Comparison of ENCODE assay signal across 8 cellular contexts in the genomic region with DNA sequence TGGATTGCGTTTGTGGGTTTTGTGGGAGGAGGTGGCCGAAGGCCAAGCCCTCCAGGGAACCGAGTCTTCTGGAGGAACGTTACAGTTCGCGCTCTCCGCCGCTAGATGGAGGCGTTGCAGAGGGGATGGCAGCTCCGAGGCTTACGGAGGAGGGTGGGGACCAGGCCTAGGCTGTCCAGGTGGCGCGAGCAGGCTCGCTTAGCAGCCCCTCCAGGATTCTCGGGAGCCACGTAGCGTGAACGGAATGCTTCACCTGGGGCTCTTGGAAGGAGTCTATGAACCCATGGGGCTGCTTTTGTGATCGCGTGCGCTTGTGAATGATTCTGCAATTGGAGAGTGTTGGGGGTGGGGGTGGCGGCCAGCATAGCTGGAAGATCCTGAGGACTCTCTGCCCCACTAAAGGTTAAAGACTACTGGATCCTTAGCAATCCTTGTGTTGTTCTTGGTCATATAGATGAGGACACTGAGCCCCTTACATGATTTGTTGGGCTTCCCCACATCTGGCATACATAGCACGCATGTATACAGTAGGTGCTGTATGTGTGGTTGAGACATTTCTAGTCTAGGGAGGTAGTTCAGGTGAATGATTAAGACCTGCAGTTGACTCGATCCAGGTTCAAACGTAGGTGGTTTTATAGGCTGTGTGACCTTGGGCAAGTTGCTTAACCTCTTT. TPM values are rescaled to one million over a fixed set of nuclear protein-coding genes. Genes with fewer than 3 reads are reported as not detected.
DNase-seq lines count a peak whose midpoint lies in the region; ATAC-seq and TF ChIP-seq lines count a peak whose summit lies in the region.

No MANE protein-coding gene starts in this region.

- no peaks in the 10 kb centered on the region for H3K4me1 Mint-ChIP-seq in activated naive CD8-positive, alpha-beta T cell treated with anti-CD3 and anti-CD28 coated beads, Interleukin-2, amount 10 ng/mL, durations not matched to agents 7 days and 5 days

- no peaks in the 10 kb centered on the region for H3K27me3 Mint-ChIP-seq in activated naive CD8-positive, alpha-beta T cell treated with anti-CD3 and anti-CD28 coated beads, Interleukin-2, amount 10 ng/mL, durations not matched to agents 7 days and 5 days

- peak; percentile 67 to 93 (median 87) for TF ChIP-seq CTCF in heart right ventricle (IDR thresholded peaks at IDR 0.05)

- H3K4me3 Mint-ChIP-seq in activated naive CD8-positive, alpha-beta T cell treated with anti-CD3 and anti-CD28 coated beads, Interleukin-2, amount 10 ng/mL, durations not matched to agents 7 days and 5 days, result no peak overlapping the region

- POLR2A ChIA-PET in activated naive CD8-positive, alpha-beta T cell treated with anti-CD3 and anti-CD28 coated beads, Interleukin-2, amount 10 ng/mL, durations not matched to agents 7 days and 5 days (lab: Charles Lee), result no interaction called here

- ATAC-seq in GM21526 (IDR thresholded peaks at IDR 0.05; ENCODE audit: low FRiP score, unreplicated experiment) (peak; percentile 93), heart right ventricle (peak; percentile 84 to 94 (median 88)), HG02970 (IDR thresholded peaks at IDR 0.05; ENCODE audit: low FRiP score, unreplicated experiment) (no peak)
- peak; percentile 83 for ATAC-seq in activated naive CD8-positive, alpha-beta T cell treated with anti-CD3 and anti-CD28 coated beads, Interleukin-2, amount 10 ng/mL, durations not matched to agents 7 days and 5 days (ENCODE audit: low read depth)

- peaks cover 0 to 6% (median 0%) of the 10 kb centered on the region in 9 donors for H3K4me1 ChIP-seq in heart right ventricle

- peaks cover 0 to 7% (median 0%) of the 10 kb centered on the region in 7 donors for H3K27me3 ChIP-seq in heart right ventricle

- intact Hi-C loops in heart right ventricle (cut with DNase I), result loop anchor here in 9 of 10 donors (2.0 to 10.0 kb wide), 5 partner anchors 411 to 1214 kb away; partner anchors contain the start of gene CFAP20DC (in 7 of the 9)

- H3K36me3 ChIP-seq in heart right ventricle, result no peaks in the 10 kb centered on the region

- H3K27ac Mint-ChIP-seq in activated naive CD8-positive, alpha-beta T cell treated with anti-CD3 and anti-CD28 coated beads, Interleukin-2, amount 10 ng/mL, durations not matched to agents 7 days and 5 days, result no peak overlapping the region

- no peaks in the 10 kb centered on the region for H3K9me3 Mint-ChIP-seq in activated naive CD8-positive, alpha-beta T cell treated with anti-CD3 and anti-CD28 coated beads, Interleukin-2, amount 10 ng/mL, durations not matched to agents 7 days and 5 days

- DNase-seq in DMS79 treated with DMSO at 0.1 percent for 48 hours (lab: John Stamatoyannopoulos, UW), result peak; percentile 69
- DNase-seq in Jurkat, Clone E6-1 (ENCODE audit: low read depth, low spot score), result peak; percentile 33
- peak; percentile 76 for DNase-seq in SK-N-DZ (ENCODE audit: low spot score)
- peak; percentile 61 for DNase-seq in activated naive CD8-positive, alpha-beta T cell treated with anti-CD3 and anti-CD28 coated beads, Interleukin-2, amount 10 ng/mL, durations not matched to agents 7 days and 5 days
- peak; percentile 64 to 81 for DNase-seq in heart right ventricle
- DNase-seq in pulmonary artery endothelial cell (ENCODE audit: low read depth, low spot score), result peak; percentile 20

- 20% methylated on average over 25 of the region's 25 CpGs for WGBS in heart right ventricle, 2 donors

- no peaks in the 10 kb centered on the region for H3K36me3 Mint-ChIP-seq in activated naive CD8-positive, alpha-beta T cell treated with anti-CD3 and anti-CD28 coated beads, Interleukin-2, amount 10 ng/mL, durations not matched to agents 7 days and 5 days

- no peaks in the 10 kb centered on the region for H3K9me3 ChIP-seq in heart right ventricle

- H3K27ac ChIP-seq in heart right ventricle, result no peak overlapping the region

- no peak overlapping the region for H3K4me3 ChIP-seq in Jurkat, Clone E6-1 (ENCODE audit: low read length)
- H3K4me3 ChIP-seq in heart right ventricle, result no peak overlapping the region

RNA-seq across cellular contexts. Expression of gene FAM3D, which starts 25.7 kb away (rescaled TPM):
- not detected for polyA plus RNA-seq in Jurkat, Clone E6-1 (2012; ENCODE audit: insufficient read depth, insufficient read length)
- polyA plus RNA-seq in SK-N-DZ (2014; cell fraction: cytosol; rRNA removed), result 0.56 TPM in 1 of 2 replicates, not detected in the other
- not detected in 2 replicates for polyA plus RNA-seq in SK-N-DZ (2014; cell fraction: nucleus; rRNA removed)
- not detected for total RNA-seq in activated naive CD8-positive, alpha-beta T cell treated with anti-CD3 and anti-CD28 coated beads, Interleukin-2, amount 10 ng/mL, durations not matched to agents 7 days and 5 days
- total RNA-seq in heart right ventricle (not detected), pulmonary artery endothelial cell (0.46 and 0.66 TPM in 2 replicates)
- polyA plus RNA-seq in heart right ventricle, result under 1 TPM; 0.07 to 0.37 TPM

Comparison
In these comparisons a context has a peak if more than half of its experiments do, and no peak if none do; other contexts are left out.
1. DNase-seq: peak in every context shown above with its lines; median percentile 76 in SK-N-DZ; 72 in heart right ventricle; 69 in DMS79 treated with DMSO at 0.1 percent for 48 hours; 61 in activated naive CD8-positive, alpha-beta T cell treated with anti-CD3 and anti-CD28 coated beads, Interleukin-2, amount 10 ng/mL, durations not matched to agents 7 days and 5 days; 33 in Jurkat, Clone E6-1; 20 in pulmonary artery endothelial cell.